20 cellular contexts compared by ENCODE assay signal in the genomic region with DNA sequence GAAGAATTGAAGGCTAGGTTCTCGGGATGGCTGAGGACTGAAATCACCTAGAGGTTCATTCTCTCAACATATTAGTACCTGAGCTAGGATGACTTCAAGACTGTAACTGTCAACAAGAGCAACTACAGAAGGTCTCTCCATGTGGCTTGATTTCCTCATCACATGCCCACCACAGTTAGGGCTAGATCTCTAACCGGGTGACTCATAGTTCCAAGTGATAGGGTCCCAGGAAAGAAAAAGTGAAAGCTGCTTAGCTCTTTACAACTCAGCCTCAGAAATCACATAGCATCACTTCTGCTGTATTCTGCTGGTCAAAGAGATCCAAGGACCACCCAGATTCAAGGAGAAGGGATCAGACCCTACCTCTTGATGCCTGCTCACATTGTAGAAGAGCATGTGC.
A peak's percentile ranks its signal among the peaks of the same experiment; 100 is the strongest.
DNase-seq lines count a peak whose midpoint lies in the region; ATAC-seq and TF ChIP-seq lines count a peak whose summit lies in the region.
"Had no signal": no experiment of that assay in that cellular context is flagged by ENCODE, and none has a peak within 500 bp of the region (broad histone marks: within the 10 kb centered on the region; RNA-seq: fewer than 3 reads in every experiment).

No MANE protein-coding gene starts in this region.

- no peaks in the 10 kb centered on the region for H3K27me3 ChIP-seq in ACC112 (ENCODE audit: insufficient read depth, low read length)
- H3K27me3 ChIP-seq: MG63 had no signal

- H2AFZ ChIP-seq in ACC112 (ENCODE audit: low read length, unreplicated experiment), result peak overlapping the region; percentile 74

- no peak for ATAC-seq in HG02678 (IDR thresholded peaks at IDR 0.05; ENCODE audit: unreplicated experiment)
- no peak for ATAC-seq in activated naive CD4-positive, alpha-beta T cell treated with anti-CD3 and anti-CD28 coated beads, Interleukin-2, amount 50 U/mL, for 72 hours
- no peak for ATAC-seq in naive thymus-derived CD8-positive, alpha-beta T cell
- no peak for ATAC-seq in T-helper 17 cell

- H3K9me3 Mint-ChIP-seq in activated naive CD4-positive, alpha-beta T cell treated with anti-CD3 and anti-CD28 coated beads, Interleukin-2, amount 50 U/mL, for 72 hours, result peaks cover 7 to 12% of the 10 kb centered on the region in 2 donors
- H3K9me3 Mint-ChIP-seq in naive thymus-derived CD8-positive, alpha-beta T cell, result peaks cover 0 to 15% (median 0%) of the 10 kb centered on the region in 9 donors

- H3K4me1 ChIP-seq in ACC112 (ENCODE audit: control insufficient read depth, insufficient read depth, low read length, unreplicated experiment), result peaks cover 36% of the 10 kb centered on the region

- H3K79me2 ChIP-seq in ACC112 (ENCODE audit: control insufficient read depth, insufficient read depth, low read length, unreplicated experiment), result no peaks in the 10 kb centered on the region

- no peak overlapping the region for H3K4me3 Mint-ChIP-seq in naive thymus-derived CD8-positive, alpha-beta T cell
- no peak overlapping the region for H3K4me3 Mint-ChIP-seq in T-helper 17 cell
- H3K4me3 Mint-ChIP-seq: CD4-positive, alpha-beta memory T cell had no signal

- H3K27me3 Mint-ChIP-seq in naive thymus-derived CD8-positive, alpha-beta T cell, result no peaks in the 10 kb centered on the region
- H3K27me3 Mint-ChIP-seq in T-helper 17 cell, result no peaks in the 10 kb centered on the region
- H3K27me3 Mint-ChIP-seq: CD4-positive, alpha-beta memory T cell had no signal

- no peaks in the 10 kb centered on the region for H3K9me3 ChIP-seq in T-helper 17 cell (ENCODE audit: control insufficient read depth, low read length, poor library complexity, severe bottlenecking)
- H3K9me3 ChIP-seq: MG63, SK-N-SH had no signal

- peak; percentile 26 for DNase-seq in LHCN-M2 (ENCODE audit: low read depth)
- DNase-seq in astrocyte of the spinal cord (ENCODE audit: low read depth, low spot score), result peak; percentile 24
- DNase-seq in glomerular visceral epithelial cell (ENCODE audit: extremely low spot score), result peak; percentile 2
- DNase-seq in activated naive CD4-positive, alpha-beta T cell treated with anti-CD3 and anti-CD28 coated beads, Interleukin-2, amount 50 U/mL, for 72 hours (ENCODE audit: low spot score in 2 of 2), result no peak
- DNase-seq in naive thymus-derived CD8-positive, alpha-beta T cell, result no peak
- DNase-seq in T-helper 17 cell, result no peak
- DNase-seq: CD4-positive, alpha-beta memory T cell; DMS153; MG63; NCI-H1092; NCI-H1436 treated with DMSO at 0.1 percent for 48 hours; NCI-H2029; NCI-H2171; NCI-H446; NCI-H526 treated with DMSO at 0.1 percent for 48 hours; RPMI8226; SHP77 treated with DMSO at 0.1 percent for 48 hours; SK-N-SH had no signal

- H3K27ac Mint-ChIP-seq in activated naive CD4-positive, alpha-beta T cell treated with anti-CD3 and anti-CD28 coated beads, Interleukin-2, amount 50 U/mL, for 72 hours, result no peak overlapping the region
- no peak overlapping the region for H3K27ac Mint-ChIP-seq in naive thymus-derived CD8-positive, alpha-beta T cell
- no peak overlapping the region for H3K27ac Mint-ChIP-seq in T-helper 17 cell
- H3K27ac Mint-ChIP-seq: CD4-positive, alpha-beta memory T cell had no signal

- H3K4me1 Mint-ChIP-seq in naive thymus-derived CD8-positive, alpha-beta T cell, result no peaks in the 10 kb centered on the region
- no peaks in the 10 kb centered on the region for H3K4me1 Mint-ChIP-seq in T-helper 17 cell
- H3K4me1 Mint-ChIP-seq: CD4-positive, alpha-beta memory T cell had no signal

- no peaks in the 10 kb centered on the region for H3K36me3 Mint-ChIP-seq in activated naive CD4-positive, alpha-beta T cell treated with anti-CD3 and anti-CD28 coated beads, Interleukin-2, amount 50 U/mL, for 72 hours
- H3K36me3 Mint-ChIP-seq in naive thymus-derived CD8-positive, alpha-beta T cell, result no peaks in the 10 kb centered on the region
- H3K36me3 Mint-ChIP-seq in T-helper 17 cell (ENCODE audit: low read depth), result no peaks in the 10 kb centered on the region
- H3K36me3 Mint-ChIP-seq: CD4-positive, alpha-beta memory T cell had no signal

- no peak overlapping the region for H3K27ac ChIP-seq in ACC112 (ENCODE audit: low read depth, low read length)

- TF ChIP-seq CTCF in astrocyte of the spinal cord (IDR thresholded peaks at IDR 0.05; ENCODE audit: low read depth, low read length), result no peak

- POLR2A ChIA-PET in naive thymus-derived CD8-positive, alpha-beta T cell (lab: Charles Lee), result no interaction called here

- no peaks in the 10 kb centered on the region for H3K36me3 ChIP-seq in ACC112 (ENCODE audit: insufficient read depth, low read length)
- H3K36me3 ChIP-seq: MG63 had no signal

- H3K4me3 ChIP-seq in ACC112 (ENCODE audit: low read depth, low read length), result peak overlapping the region; percentile 45; the same call in 1 of the 2 replicates
- no peak overlapping the region for H3K4me3 ChIP-seq in astrocyte of the spinal cord (ENCODE audit: low read depth, low read length)
- H3K4me3 ChIP-seq: MG63 had no signal

- in situ Hi-C loops in astrocyte of the spinal cord (cut with HindIII; ENCODE audit: low sequenced_read_pairs), result no loop called here

Comparison
In these comparisons a context has a peak if more than half of its experiments do, and no peak if none do; other contexts are left out.
1. DNase-seq: peak in LHCN-M2 (single experiment), astrocyte of the spinal cord (single experiment) and glomerular visceral epithelial cell (single experiment); none in activated naive CD4-positive, alpha-beta T cell treated with anti-CD3 and anti-CD28 coated beads, Interleukin-2, amount 50 U/mL, for 72 hours (0 of 2), naive thymus-derived CD8-positive, alpha-beta T cell (0 of 10) and T-helper 17 cell (0 of 3).